11 cellular contexts compared by ENCODE assay signal in genomic region chr6:129744201-129744879, GRCh38. TPM values are rescaled to one million over a fixed set of nuclear protein-coding genes. Genes with fewer than 3 reads are reported as not detected.
DNase-seq lines count a peak whose midpoint lies in the region; ATAC-seq and TF ChIP-seq lines count a peak whose summit lies in the region.
"Had no signal": no experiment of that assay in that cellular context is flagged by ENCODE, and none has a peak within 500 bp of the region (broad histone marks: within the 10 kb centered on the region; RNA-seq: fewer than 3 reads in every experiment).

No MANE protein-coding gene starts in this region.

- no peaks in the 10 kb centered on the region for H3K36me3 ChIP-seq in tibial nerve

- H3K4me1 ChIP-seq in tibial nerve, result peaks cover 0 to 28% (median 8%) of the 10 kb centered on the region in 4 donors

- H3K4me3 Mint-ChIP-seq in type B pancreatic cell, result no peak overlapping the region
- H3K4me3 Mint-ChIP-seq in effector memory CD8-positive, alpha-beta T cell, result no peak overlapping the region

- no peaks in the 10 kb centered on the region for H3K9me3 ChIP-seq in tibial nerve

- H3K4me1 Mint-ChIP-seq in type B pancreatic cell (ENCODE audit: unreplicated experiment), result peaks cover 15% of the 10 kb centered on the region
- H3K4me1 Mint-ChIP-seq in effector memory CD8-positive, alpha-beta T cell (ENCODE audit: low read depth in 2 of 2), result peaks cover 13 to 20% of the 10 kb centered on the region in 2 donors

- H3K9me3 Mint-ChIP-seq in type B pancreatic cell, result no peaks in the 10 kb centered on the region
- no peaks in the 10 kb centered on the region for H3K9me3 Mint-ChIP-seq in effector memory CD8-positive, alpha-beta T cell

- TF ChIP-seq CTCF in type B pancreatic cell (conservative IDR thresholded peaks at IDR 0.05) (no peak), tibial nerve (IDR thresholded peaks at IDR 0.05) (no peak)

- no peaks in the 10 kb centered on the region for H3K27me3 ChIP-seq in tibial nerve

- no peak for TF ChIP-seq POLR2A in tibial nerve (IDR thresholded peaks at IDR 0.05)

- peak overlapping the region; percentile 31 for H3K27ac Mint-ChIP-seq in type B pancreatic cell
- H3K27ac Mint-ChIP-seq in effector memory CD8-positive, alpha-beta T cell, result peak overlapping the region in 1 of 2 donors; percentile 2

- H3K27ac ChIP-seq in tibial nerve, result peak overlapping the region in 1 of 4 donors; percentile 45
- H3K27ac ChIP-seq: C4-2B, KMS-11 had no signal

- TF ChIP-seq EP300 in tibial nerve (IDR thresholded peaks at IDR 0.05), result peak in 1 of 2 donors; percentile 28

- H3K36me3 Mint-ChIP-seq in type B pancreatic cell, result no peaks in the 10 kb centered on the region
- H3K36me3 Mint-ChIP-seq in effector memory CD8-positive, alpha-beta T cell (ENCODE audit: insufficient read depth), result no peaks in the 10 kb centered on the region

- no peak for ATAC-seq in effector memory CD8-positive, alpha-beta T cell (replicated peaks)

- DNase-seq in SHP77 (lab: John Stamatoyannopoulos, UW) (peak; percentile 52 to 70), SHP77 treated with DMSO at 0.1 percent for 48 hours (lab: John Stamatoyannopoulos, UW) (no peak), NCI-H69 (lab: John Stamatoyannopoulos, UW) (peak; percentile 29), fibroblast of the conjunctiva (ENCODE audit: low read depth) (peak; percentile 80), type B pancreatic cell (ENCODE audit: extremely low spot score, unreplicated experiment) (no peak), tibial nerve (ENCODE audit: low spot score in 2 of 2) (no peak)
- no peak for DNase-seq in stimulated activated CD4-positive, alpha-beta T cell treated with anti-CD3 and anti-CD28 coated beads, Interleukin-12 subunit alpha, Interleukin-12 subunit beta, amount 100 ng/mL, for 4 hours
- no peak for DNase-seq in effector memory CD8-positive, alpha-beta T cell
- DNase-seq: central memory CD4-positive, alpha-beta T cell had no signal

- 56 to 63% methylated on average over 4 of the region's 4 CpGs for WGBS in tibial nerve, 2 donors

- peaks cover 4% of the 10 kb centered on the region for H3K27me3 Mint-ChIP-seq in type B pancreatic cell
- no peaks in the 10 kb centered on the region for H3K27me3 Mint-ChIP-seq in effector memory CD8-positive, alpha-beta T cell

- H3K4me3 ChIP-seq in tibial nerve, result no peak overlapping the region

RNA-seq across cellular contexts. Expression of gene ARHGAP18, which starts 34.4 kb away (rescaled TPM):
- total RNA-seq in type B pancreatic cell (ENCODE audit: low replicate concordance) (9.2 and 12.0 TPM in 2 replicates), tibial nerve (10 to 100 TPM in 3 of 4 donors, 1 to 10 TPM in 1; 9.6 to 16.8 (median 13.9) TPM)

Comparison
In these comparisons a context has a peak if more than half of its experiments do, and no peak if none do; other contexts are left out.
1. DNase-seq: peak in SHP77 (2 of 2), NCI-H69 (single experiment) and fibroblast of the conjunctiva (single experiment); none in SHP77 treated with DMSO at 0.1 percent for 48 hours (single experiment), type B pancreatic cell (single experiment), stimulated activated CD4-positive, alpha-beta T cell treated with anti-CD3 and anti-CD28 coated beads, Interleukin-12 subunit alpha, Interleukin-12 subunit beta, amount 100 ng/mL, for 4 hours (single experiment), tibial nerve (0 of 2) and effector memory CD8-positive, alpha-beta T cell (0 of 3).